8 cellular contexts compared by ENCODE assay signal in the genomic region with DNA sequence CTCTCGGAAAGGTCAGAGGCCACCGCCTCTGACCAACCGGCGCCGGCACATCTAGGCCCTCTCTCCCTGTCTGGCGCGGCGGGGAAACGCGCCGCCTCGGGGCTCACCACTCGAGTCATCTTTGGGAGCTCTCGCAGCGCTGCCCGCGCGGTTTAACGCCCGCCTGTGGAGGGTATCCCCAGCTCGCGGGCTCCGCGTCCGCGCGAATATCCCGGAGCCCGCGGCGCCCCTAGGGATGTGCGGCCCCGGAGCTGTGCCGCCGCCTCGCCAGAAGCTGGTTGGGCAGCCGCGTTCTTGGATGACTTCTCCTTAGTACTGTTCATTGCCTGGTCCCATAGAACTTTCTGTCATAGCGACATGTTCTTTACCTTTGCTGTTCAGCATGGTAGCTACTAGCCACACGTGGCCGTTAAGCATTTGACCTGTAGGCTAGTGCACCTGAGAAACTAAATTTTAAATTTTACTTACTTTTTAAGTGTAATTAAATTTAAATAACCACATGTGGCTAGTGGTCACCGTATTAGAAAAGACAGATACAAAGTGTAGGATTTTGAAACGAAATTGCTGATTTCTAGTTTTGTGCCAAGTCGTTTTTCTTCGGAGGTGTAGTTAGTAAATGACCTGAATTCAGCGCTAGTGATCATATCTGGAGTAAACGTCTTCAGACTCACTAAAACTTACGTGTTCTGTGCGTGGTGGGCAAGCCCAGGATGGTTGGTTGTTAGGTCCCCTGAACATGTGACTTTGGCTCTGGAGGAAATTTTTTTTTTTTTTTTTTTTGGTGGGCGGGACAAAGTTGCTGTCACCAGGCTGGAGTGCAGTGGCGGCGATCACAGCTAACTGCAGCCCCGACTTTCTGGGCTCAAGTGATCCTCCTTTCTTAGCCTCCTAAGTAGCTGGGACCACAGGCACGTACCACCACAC. TPM values are rescaled to one million over a fixed set of nuclear protein-coding genes. Genes with fewer than 3 reads are reported as not detected.
A peak's percentile ranks its signal among the peaks of the same experiment; 100 is the strongest.
DNase-seq lines count a peak whose midpoint lies in the region; TF ChIP-seq lines count a peak whose summit lies in the region.

No MANE protein-coding gene starts in this region.

- no peaks in the 10 kb centered on the region for H3K9me3 Mint-ChIP-seq in activated CD4-positive, alpha-beta T cell treated with anti-CD3 and anti-CD28 coated beads, Interleukin-2, amount 10 ng/mL, durations not matched to agents 24 days and 14 days

- DNase-seq in HCEC 1CT: peak; percentile 25
- peak; percentile 71 for DNase-seq in NAMALWA (ENCODE audit: low spot score)
- DNase-seq in activated CD4-positive, alpha-beta T cell treated with anti-CD3 and anti-CD28 coated beads, Interleukin-2, amount 10 ng/mL, durations not matched to agents 24 days and 14 days: peak; percentile 88
- DNase-seq in dorsolateral prefrontal cortex: peak in 4 of 10 donors; percentile 27 to 55 (median 38)
- DNase-seq in mesenchymal stem cell: peak; percentile 87
- DNase-seq in stimulated activated CD8-positive, alpha-beta memory T cell treated with anti-CD3 and anti-CD28 coated beads, Interleukin-4, amount 100 ng/mL, for 1 hour (ENCODE audit: low read depth in 2 of 2, low spot score in 1 of 2): peak; percentile 12 to 19
- no peak for DNase-seq in OCI-M2 (lab: John Stamatoyannopoulos, UW; ENCODE audit: unreplicated experiment)

- H4K8ac ChIP-seq in mesenchymal stem cell (ENCODE audit: low read length): peak overlapping the region; percentile 67

- peak in 3 of 56 donors; percentile 1 to 14 (median 7) for TF ChIP-seq CTCF in dorsolateral prefrontal cortex (IDR thresholded peaks at IDR 0.05 in 54 of 56, conservative IDR thresholded peaks at IDR 0.05 in 2 of 56; ENCODE audit: low read depth in 1 of 56, partially characterized antibody in 56 of 56)

- no peaks in the 10 kb centered on the region for H3K9me3 ChIP-seq in mesenchymal stem cell (ENCODE audit: control insufficient read depth, low read length)

- H3K79me1 ChIP-seq in mesenchymal stem cell (replicated peaks; ENCODE audit: low read length, poor library complexity, severe bottlenecking): peaks cover 4% of the 10 kb centered on the region

- no peak overlapping the region for H2BK15ac ChIP-seq in mesenchymal stem cell (ENCODE audit: low read depth, poor library complexity, severe bottlenecking)

- peak overlapping the region; percentile 75 to 77 for H3K4ac ChIP-seq in mesenchymal stem cell (ENCODE audit: low read depth in 1 of 2, low read length in 2 of 2)

- peak overlapping the region; percentile 97 for H3K27ac Mint-ChIP-seq in activated CD4-positive, alpha-beta T cell treated with anti-CD3 and anti-CD28 coated beads, Interleukin-2, amount 10 ng/mL, durations not matched to agents 24 days and 14 days

- intact Hi-C loops in activated CD4-positive, alpha-beta T cell treated with anti-CD3 and anti-CD28 coated beads, Interleukin-2, amount 10 ng/mL, durations not matched to agents 24 days and 14 days (cut with micrococcal nuclease): loop anchor here (1.0 to 2.0 kb wide), 2 partner anchors 70 to 175 kb away; a partner anchor contains a TSS
- intact Hi-C loops in dorsolateral prefrontal cortex (cut with DNase I): loop anchor here (2.0 to 5.0 kb wide), 3 partner anchors 27 to 73 kb away; a partner anchor contains a TSS

- H3K23ac ChIP-seq in mesenchymal stem cell (ENCODE audit: low read length in 2 of 2): peak overlapping the region in 1 of 2 experiments; percentile 86

- H3K14ac ChIP-seq in mesenchymal stem cell (ENCODE audit: low read length in 2 of 2): peak overlapping the region; percentile 17 to 55

- H3K4me3 ChIP-seq in GM08714 (ENCODE audit: low read length): peak overlapping the region; percentile 93
- peak overlapping the region; percentile 56 to 98 (median 94) for H3K4me3 ChIP-seq in dorsolateral prefrontal cortex
- peak overlapping the region; percentile 86 to 89 for H3K4me3 ChIP-seq in mesenchymal stem cell (ENCODE audit: insufficient read depth in 1 of 2, low read depth in 1 of 2, low read length in 2 of 2)

- peak overlapping the region; percentile 96 for H3K4me2 ChIP-seq in mesenchymal stem cell (ENCODE audit: low read length, poor library complexity, severe bottlenecking)

- no peaks in the 10 kb centered on the region for H3K27me3 Mint-ChIP-seq in activated CD4-positive, alpha-beta T cell treated with anti-CD3 and anti-CD28 coated beads, Interleukin-2, amount 10 ng/mL, durations not matched to agents 24 days and 14 days

- H3K4me3 Mint-ChIP-seq in activated CD4-positive, alpha-beta T cell treated with anti-CD3 and anti-CD28 coated beads, Interleukin-2, amount 10 ng/mL, durations not matched to agents 24 days and 14 days: peak overlapping the region; percentile 91

- peak overlapping the region; percentile 97 for H3K9ac ChIP-seq in mesenchymal stem cell (ENCODE audit: low read length)

- H2BK5ac ChIP-seq in mesenchymal stem cell (ENCODE audit: low read depth, low read length, poor library complexity, severe bottlenecking): no peak overlapping the region

- peak overlapping the region; percentile 66 to 99 (median 96) for H3K27ac ChIP-seq in dorsolateral prefrontal cortex
- H3K27ac ChIP-seq in mesenchymal stem cell (ENCODE audit: low read length, poor library complexity, severe bottlenecking): peak overlapping the region; percentile 39

- no peak overlapping the region for H2BK12ac ChIP-seq in mesenchymal stem cell (ENCODE audit: low read length in 2 of 2)

- H3K36me3 ChIP-seq in mesenchymal stem cell (ENCODE audit: control insufficient read depth in 1 of 2, insufficient read depth in 2 of 2, low read depth in 1 of 2, low read length in 2 of 2): peaks cover 15% of the 10 kb centered on the region in 2 experiments

- no peak overlapping the region for H2BK120ac ChIP-seq in mesenchymal stem cell (ENCODE audit: low read depth, low read length)

- no peaks in the 10 kb centered on the region for H3K27me3 ChIP-seq in dorsolateral prefrontal cortex
- no peaks in the 10 kb centered on the region for H3K27me3 ChIP-seq in mesenchymal stem cell (ENCODE audit: control insufficient read depth in 1 of 2, insufficient read depth in 1 of 2, low read length in 2 of 2)

- H2AK5ac ChIP-seq in mesenchymal stem cell (ENCODE audit: low read length, severe bottlenecking): no peak overlapping the region

- 3% methylated on average over 50 of the region's 54 CpGs for WGBS in mesenchymal stem cell

- H3K36me3 Mint-ChIP-seq in activated CD4-positive, alpha-beta T cell treated with anti-CD3 and anti-CD28 coated beads, Interleukin-2, amount 10 ng/mL, durations not matched to agents 24 days and 14 days (ENCODE audit: low read depth): peaks cover 19% of the 10 kb centered on the region

- peak overlapping the region; percentile 90 for H2AFZ ChIP-seq in mesenchymal stem cell (ENCODE audit: low read depth, low read length)

- H3K4me1 Mint-ChIP-seq in activated CD4-positive, alpha-beta T cell treated with anti-CD3 and anti-CD28 coated beads, Interleukin-2, amount 10 ng/mL, durations not matched to agents 24 days and 14 days: peaks cover 22% of the 10 kb centered on the region

- peak overlapping the region; percentile 72 to 88 for H3K18ac ChIP-seq in mesenchymal stem cell (ENCODE audit: low read depth in 1 of 2, low read length in 2 of 2)

- peak overlapping the region; percentile 70 for H4K91ac ChIP-seq in mesenchymal stem cell (ENCODE audit: low read length)

- peaks cover 17% of the 10 kb centered on the region for H3K4me1 ChIP-seq in mesenchymal stem cell (ENCODE audit: control insufficient read depth, insufficient read depth, low read depth, low read length)

RNA-seq across cellular contexts. Expression of a gene that starts 0.8 kb away (rescaled TPM):
- total RNA-seq in activated CD4-positive, alpha-beta T cell treated with anti-CD3 and anti-CD28 coated beads, Interleukin-2, amount 10 ng/mL, durations not matched to agents 24 days and 14 days: 157 TPM in 2 replicates
- 100 to 1,000 TPM in 116 of 120 experiments, 10 to 100 TPM in 4; 88.9 to 207 (median 127) TPM for total RNA-seq in dorsolateral prefrontal cortex
- 45.9 TPM for polyA plus RNA-seq in mesenchymal stem cell (2013, experiment 1 of 2)
- 46.2 TPM for polyA plus RNA-seq in mesenchymal stem cell (2013, experiment 2 of 2)

RNA-seq across cellular contexts. Expression of a gene that starts 20.8 kb away (rescaled TPM):
- total RNA-seq in activated CD4-positive, alpha-beta T cell treated with anti-CD3 and anti-CD28 coated beads, Interleukin-2, amount 10 ng/mL, durations not matched to agents 24 days and 14 days: 13.8 and 15.6 TPM in 2 replicates
- total RNA-seq in dorsolateral prefrontal cortex: 10 to 100 TPM in 76 of 120 experiments, 1 to 10 TPM in 44; 6.2 to 24.2 (median 11.2) TPM
- 11.0 TPM for polyA plus RNA-seq in mesenchymal stem cell (2013, experiment 1 of 2)
- polyA plus RNA-seq in mesenchymal stem cell (2013, experiment 2 of 2): 11.6 TPM
